Comparison of ENCODE assay signal across 8 cellular contexts in genomic region chr1:232628335-232629214, GRCh38. TPM values are rescaled to one million over a fixed set of nuclear protein-coding genes. Genes with fewer than 3 reads are reported as not detected.
DNase-seq lines count a peak whose midpoint lies in the region; ATAC-seq and TF ChIP-seq lines count a peak whose summit lies in the region.

No MANE protein-coding gene starts in this region.

- TF ChIP-seq CTCF in Caco-2 (IDR thresholded peaks at IDR 0.05; ENCODE audit: insufficient read depth in 1 of 2, low read depth in 1 of 2, low read length in 1 of 2, severe bottlenecking in 1 of 2, unreplicated experiment in 1 of 2) (peak; percentile 10 to 16), activated B cell treated with CpG ODN at 0.5 μM for 24 hours (IDR thresholded peaks at IDR 0.05) (no peak), foreskin fibroblast (IDR thresholded peaks at IDR 0.05; ENCODE audit: low read depth, low read length) (peak; percentile 22)

- intact Hi-C loops in Caco-2 (cut with micrococcal nuclease; ENCODE audit: unreplicated experiment) (loop anchor here (5.0 to 10.0 kb wide), 2 partner anchors 161 to 444 kb away; no protein-coding TSS in a partner anchor), activated B cell treated with CpG ODN at 0.5 μM for 24 hours (cut with micrococcal nuclease) (loop anchor here (2.0 kb wide), 1 partner anchor 38 kb away; no protein-coding TSS in a partner anchor)

- CTCF ChIA-PET in Caco-2 (lab: Charles Lee) (interaction anchor here (0.6 to 1.3 kb wide), 10 partner anchors 11 to 613 kb away, joined by 3 to 18 read pairs (median 4); no protein-coding TSS in a partner anchor), activated B cell treated with CpG ODN at 0.5 μM for 24 hours (lab: Charles Lee) (interaction anchor here (1.2 kb wide), 1 partner anchor 9 kb away, joined by 3 read pairs; no protein-coding TSS in a partner anchor)

- DNase-seq in Caco-2 (no peak), activated B cell treated with CpG ODN at 0.5 μM for 24 hours (no peak), foreskin fibroblast (peak; percentile 9 to 35), pons (ENCODE audit: low spot score) (peak; percentile 93)
- DNase-seq in stimulated activated CD4-positive, alpha-beta T cell treated with anti-CD3 and anti-CD28 coated beads, Interleukin-12 subunit alpha, Interleukin-12 subunit beta, amount 100 ng/mL, for 4 hours = no peak

- no peak for TF ChIP-seq EP300 in Ishikawa (IDR thresholded peaks at IDR 0.05; ENCODE audit: borderline replicate concordance)

- H3K4me1 Mint-ChIP-seq in Caco-2 (ENCODE audit: low read depth, unreplicated experiment) (peaks cover 12% of the 10 kb centered on the region), activated B cell treated with CpG ODN at 0.5 μM for 24 hours (peaks cover 10% of the 10 kb centered on the region)

- POLR2A ChIA-PET in Caco-2 (lab: Charles Lee) = interaction anchor here (1.0 kb wide), 1 partner anchor 73 kb away, joined by 3 read pairs; no protein-coding TSS in a partner anchor
- POLR2A ChIA-PET in activated B cell treated with CpG ODN at 0.5 μM for 24 hours (lab: Charles Lee) = no interaction called here

- ATAC-seq in activated B cell treated with CpG ODN at 0.5 μM for 24 hours (ENCODE audit: low read depth) = no peak
- no peak for ATAC-seq in GM18867 (IDR thresholded peaks at IDR 0.05; ENCODE audit: unreplicated experiment)
- no peak for ATAC-seq in GM19324 (IDR thresholded peaks at IDR 0.05; ENCODE audit: low FRiP score, unreplicated experiment)

- no peaks in the 10 kb centered on the region for H3K9me3 ChIP-seq in Caco-2

- TF ChIP-seq RAD21 in Ishikawa (IDR thresholded peaks at IDR 0.05; ENCODE audit: low read depth) = peak; percentile 28; the same call in 1 of the 2 replicates

- H3K4me3 ChIP-seq in Caco-2 (ENCODE audit: low read depth, low read length) (peak overlapping the region; percentile 77), foreskin fibroblast (ENCODE audit: low read depth in 1 of 2, low read length in 2 of 2) (peak overlapping the region; percentile 60 to 68)

- no peaks in the 10 kb centered on the region for H3K36me3 ChIP-seq in Caco-2 (ENCODE audit: control insufficient read depth, insufficient read depth, low read length)

- H3K4me1 ChIP-seq in Caco-2 = peaks cover 20% of the 10 kb centered on the region

- H3K27me3 ChIP-seq in Caco-2 (replicated peaks; ENCODE audit: control insufficient read depth, insufficient read depth, low read length) = no peaks in the 10 kb centered on the region

- H3K36me3 Mint-ChIP-seq in Caco-2 (ENCODE audit: insufficient read depth, unreplicated experiment) = no peaks in the 10 kb centered on the region
- no peaks in the 10 kb centered on the region for H3K36me3 Mint-ChIP-seq in activated B cell treated with CpG ODN at 0.5 μM for 24 hours (ENCODE audit: low read depth)

- H3K9me3 Mint-ChIP-seq in Caco-2 (ENCODE audit: unreplicated experiment) = no peaks in the 10 kb centered on the region
- no peaks in the 10 kb centered on the region for H3K9me3 Mint-ChIP-seq in activated B cell treated with CpG ODN at 0.5 μM for 24 hours

- H3K27ac Mint-ChIP-seq in Caco-2 (ENCODE audit: unreplicated experiment) (peak overlapping the region; percentile 38), activated B cell treated with CpG ODN at 0.5 μM for 24 hours (no peak overlapping the region)

- H3K4me3 Mint-ChIP-seq in Caco-2 (ENCODE audit: unreplicated experiment) (peak overlapping the region; percentile 91), activated B cell treated with CpG ODN at 0.5 μM for 24 hours (peak overlapping the region; percentile 80)

- BruUV-seq in Caco-2 (replicated peaks; lab: Mats Ljungman, UMichigan) = no TSS peak

- H3K27me3 Mint-ChIP-seq in Caco-2 (ENCODE audit: insufficient read depth, unreplicated experiment) (no peaks in the 10 kb centered on the region), activated B cell treated with CpG ODN at 0.5 μM for 24 hours (peaks cover 40% of the 10 kb centered on the region)

TF ChIP-seq in Ishikawa, 13 proteins besides CTCF, POLR2A, EP300 and RAD21:
- no peak for TF ChIP-seq TEAD4 (IDR thresholded peaks at IDR 0.05)
- TF ChIP-seq CREB1 (IDR thresholded peaks at IDR 0.05; ENCODE audit: low read depth) = no peak
- TF ChIP-seq REST (IDR thresholded peaks at IDR 0.05; ENCODE audit: low read depth) = no peak
- no peak for TF ChIP-seq NFIC (IDR thresholded peaks at IDR 0.05)
- no peak for TF ChIP-seq TCF12 (IDR thresholded peaks at IDR 0.05; ENCODE audit: low read depth)
- no peak for TF ChIP-seq USF1 (IDR thresholded peaks at IDR 0.05)
- no peak for TF ChIP-seq YY1 (IDR thresholded peaks at IDR 0.05; ENCODE audit: low read depth)
- TF ChIP-seq EGR1 (IDR thresholded peaks at IDR 0.05) = no peak
- no peak for TF ChIP-seq ZBTB7A (IDR thresholded peaks at IDR 0.05; ENCODE audit: low read depth)
- TF ChIP-seq FOXM1 (IDR thresholded peaks at IDR 0.05; ENCODE audit: borderline replicate concordance, low read depth) = no peak
- no peak for TF ChIP-seq MAX (IDR thresholded peaks at IDR 0.05)

RNA-seq across cellular contexts. Expression of gene SIPA1L2, which starts 1.4 kb away (rescaled TPM):
- total RNA-seq in Caco-2 (2022) = 13.2 and 18.6 TPM in 2 replicates
- total RNA-seq in activated B cell treated with CpG ODN at 0.5 μM for 24 hours = 0.13 and 0.20 TPM in 2 replicates

Comparison
In these comparisons a context has a peak if more than half of its experiments do, and no peak if none do; other contexts are left out.
1. DNase-seq: peak in foreskin fibroblast (2 of 2) and pons (single experiment); none in Caco-2 (0 of 2), activated B cell treated with CpG ODN at 0.5 μM for 24 hours (single experiment) and stimulated activated CD4-positive, alpha-beta T cell treated with anti-CD3 and anti-CD28 coated beads, Interleukin-12 subunit alpha, Interleukin-12 subunit beta, amount 100 ng/mL, for 4 hours (single experiment).
2. RNA of gene SIPA1L2, which starts 1.4 kb away (total RNA-seq): 13.2 to 18.6 TPM in Caco-2; 0.13 to 0.20 TPM in activated B cell treated with CpG ODN at 0.5 μM for 24 hours; every median in the first group is over 10 times any median in the second.